ENCODE assay signal across 8 cellular contexts in the genomic region with DNA sequence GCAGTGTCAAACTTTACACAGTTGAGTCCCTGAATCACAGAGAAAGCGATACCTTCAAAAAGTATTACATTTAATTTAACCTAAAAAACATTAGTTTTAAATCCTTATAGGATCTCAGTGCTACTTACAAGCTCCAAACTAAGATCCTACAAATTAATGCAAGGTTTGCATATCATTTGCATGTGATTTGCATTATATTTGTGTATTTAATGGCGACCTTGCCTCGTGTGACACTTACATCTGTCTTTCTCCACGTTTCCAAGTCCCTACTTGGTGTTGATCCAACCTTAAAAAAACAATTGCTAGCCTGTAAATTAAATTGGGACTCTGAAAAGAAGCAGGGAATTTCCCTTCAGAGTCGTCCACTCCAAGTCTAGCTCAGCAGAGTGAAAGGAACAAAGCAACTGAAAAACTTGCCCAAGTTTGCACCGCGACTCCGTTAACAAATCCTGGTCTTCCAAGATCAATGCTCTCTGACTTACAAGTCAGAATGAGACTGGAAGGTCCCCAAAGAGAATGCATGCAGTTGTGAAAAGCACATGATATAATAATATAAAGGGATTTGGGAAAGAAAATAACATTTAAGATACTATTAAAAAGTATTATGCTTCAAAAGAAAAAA. TPM values are rescaled to one million over a fixed set of nuclear protein-coding genes. Genes with fewer than 3 reads are reported as not detected.
DNase-seq lines count a peak whose midpoint lies in the region; ATAC-seq and TF ChIP-seq lines count a peak whose summit lies in the region.

No MANE protein-coding gene starts in this region.

- CTCF ChIA-PET in activated CD8-positive, alpha-beta memory T cell treated with anti-CD3 and anti-CD28 coated beads, Interleukin-2, amount 10 ng/mL, durations not matched to agents 7 days and 5 days (lab: Charles Lee) = interaction anchor here (0.7 to 4.7 kb wide), 13 partner anchors 9 to 209 kb away, joined by 3 to 42 read pairs (median 7); partner anchors contain the start of gene SLC35B1

- H3K9me3 Mint-ChIP-seq in activated CD8-positive, alpha-beta memory T cell treated with anti-CD3 and anti-CD28 coated beads, Interleukin-2, amount 10 ng/mL, durations not matched to agents 7 days and 5 days (ENCODE audit: low read depth) = no peaks in the 10 kb centered on the region

- TF ChIP-seq POLR2A in right lobe of liver (IDR thresholded peaks at IDR 0.05) = no peak

- whole genome bisulfite sequencing in right lobe of liver (ENCODE audit: insufficient coverage, low coverage, low lambda C conversion rate, missing lambda C conversion rate) = 13% methylated on average over 8 of the region's 8 CpGs

- ATAC-seq in activated CD8-positive, alpha-beta memory T cell treated with anti-CD3 and anti-CD28 coated beads, Interleukin-2, amount 10 ng/mL, durations not matched to agents 7 days and 5 days = no peak
- ATAC-seq in right lobe of liver = no peak
- ATAC-seq in thoracic aorta (ENCODE audit: insufficient number of reproducible peaks, low FRiP score, low read depth) = no peak

- TF ChIP-seq CTCF in right lobe of liver (IDR thresholded peaks at IDR 0.05) (no peak), thoracic aorta (IDR thresholded peaks at IDR 0.05) (no peak)

- H3K36me3 Mint-ChIP-seq in activated CD8-positive, alpha-beta memory T cell treated with anti-CD3 and anti-CD28 coated beads, Interleukin-2, amount 10 ng/mL, durations not matched to agents 7 days and 5 days = peaks cover 5% of the 10 kb centered on the region

- H3K36me3 ChIP-seq in adipocyte (ENCODE audit: control insufficient read depth, insufficient read depth, low read length, severe bottlenecking) (no peaks in the 10 kb centered on the region), right lobe of liver (no peaks in the 10 kb centered on the region), thoracic aorta (no peaks in the 10 kb centered on the region)

- H3K27ac ChIP-seq in right lobe of liver = no peak overlapping the region
- peak overlapping the region; percentile 10 to 65 for H3K27ac ChIP-seq in thoracic aorta

- H3K9me3 ChIP-seq in adipocyte (ENCODE audit: control insufficient read depth, low read length) = no peaks in the 10 kb centered on the region
- H3K9me3 ChIP-seq in right lobe of liver = no peaks in the 10 kb centered on the region
- H3K9me3 ChIP-seq in thoracic aorta = no peaks in the 10 kb centered on the region

- intact Hi-C loops in right lobe of liver (cut with DNase I) = no loop called here

- peak overlapping the region; percentile 94 for H3K4me3 Mint-ChIP-seq in activated CD8-positive, alpha-beta memory T cell treated with anti-CD3 and anti-CD28 coated beads, Interleukin-2, amount 10 ng/mL, durations not matched to agents 7 days and 5 days

- H3K27ac Mint-ChIP-seq in activated CD8-positive, alpha-beta memory T cell treated with anti-CD3 and anti-CD28 coated beads, Interleukin-2, amount 10 ng/mL, durations not matched to agents 7 days and 5 days = peak overlapping the region; percentile 71

- DNase-seq in activated CD8-positive, alpha-beta memory T cell treated with anti-CD3 and anti-CD28 coated beads, Interleukin-2, amount 10 ng/mL, durations not matched to agents 7 days and 5 days = no peak
- no peak for DNase-seq in activated CD8-positive, alpha-beta memory T cell treated with anti-CD3 and anti-CD28 coated beads, Interleukin-2, amount 50 U/mL, for 4 hours
- DNase-seq in adipocyte (ENCODE audit: low read depth) (no peak), right lobe of liver (no peak), thoracic aorta (ENCODE audit: low spot score) (no peak), T1000 (lab: John Stamatoyannopoulos, UW) (no peak), cerebellar cortex (ENCODE audit: low spot score) (no peak)
- no peak for DNase-seq in stimulated activated CD4-positive, alpha-beta T cell treated with anti-CD3 and anti-CD28 coated beads, Interleukin-15, amount 100 ng/mL, for 24 hours

- H3K4me3 ChIP-seq in adipocyte (ENCODE audit: low read length) (peak overlapping the region; percentile 84), right lobe of liver (peak overlapping the region; percentile 24 to 69 (median 51)), thoracic aorta (peak overlapping the region; percentile 92)

- H3K27me3 Mint-ChIP-seq in activated CD8-positive, alpha-beta memory T cell treated with anti-CD3 and anti-CD28 coated beads, Interleukin-2, amount 10 ng/mL, durations not matched to agents 7 days and 5 days = peaks cover 26% of the 10 kb centered on the region

- peak overlapping the region; percentile 6 for H3K9ac ChIP-seq in adipocyte (ENCODE audit: low read length)

- H3K27me3 ChIP-seq in adipocyte (replicated peaks; ENCODE audit: control insufficient read depth, insufficient read depth, low read length) (peaks cover 13% of the 10 kb centered on the region), right lobe of liver (no peaks in the 10 kb centered on the region), thoracic aorta (replicated peaks; ENCODE audit: insufficient read depth) (no peaks in the 10 kb centered on the region)

- peaks cover 13% of the 10 kb centered on the region for H3K4me1 ChIP-seq in adipocyte (ENCODE audit: control insufficient read depth, insufficient read depth, low read length)
- H3K4me1 ChIP-seq in right lobe of liver = peaks cover 0 to 9% (median 0%) of the 10 kb centered on the region in 4 donors
- peaks cover 14 to 27% of the 10 kb centered on the region in 2 donors for H3K4me1 ChIP-seq in thoracic aorta (ENCODE audit: control insufficient read depth in 1 of 2, low read depth in 2 of 2)

- H3K4me1 Mint-ChIP-seq in activated CD8-positive, alpha-beta memory T cell treated with anti-CD3 and anti-CD28 coated beads, Interleukin-2, amount 10 ng/mL, durations not matched to agents 7 days and 5 days = peaks cover 40% of the 10 kb centered on the region

RNA-seq across cellular contexts. Expression of gene FAM117A, which starts 0.7 kb away (rescaled TPM):
- total RNA-seq in activated CD8-positive, alpha-beta memory T cell treated with anti-CD3 and anti-CD28 coated beads, Interleukin-2, amount 10 ng/mL, durations not matched to agents 7 days and 5 days = 10 to 100 TPM; 31.6 to 44.9 TPM
- total RNA-seq in right lobe of liver (1 to 10 TPM; 4.4 to 7.3 (median 5.9) TPM), thoracic aorta (10 to 100 TPM; 12.1 to 23.7 TPM)

RNA-seq across cellular contexts. Expression of gene KAT7, which starts 23.8 kb away (rescaled TPM):
- 10 to 100 TPM; 76.9 to 80.6 TPM for total RNA-seq in activated CD8-positive, alpha-beta memory T cell treated with anti-CD3 and anti-CD28 coated beads, Interleukin-2, amount 10 ng/mL, durations not matched to agents 7 days and 5 days
- total RNA-seq in right lobe of liver (10 to 100 TPM; 10.8 to 21.3 (median 15.2) TPM), thoracic aorta (10 to 100 TPM; 38.9 to 51.4 TPM)

RNA-seq across cellular contexts. Expression of gene SLC35B1, which starts 56.9 kb away (rescaled TPM):
- total RNA-seq in activated CD8-positive, alpha-beta memory T cell treated with anti-CD3 and anti-CD28 coated beads, Interleukin-2, amount 10 ng/mL, durations not matched to agents 7 days and 5 days = 10 to 100 TPM; 47.3 to 78.1 TPM
- 10 to 100 TPM; 31.7 to 80.0 (median 56.9) TPM for total RNA-seq in right lobe of liver
- 10 to 100 TPM; 30.9 to 86.6 TPM for total RNA-seq in thoracic aorta

Comparison
In these comparisons a context has a peak if more than half of its experiments do, and no peak if none do; other contexts are left out.
1. H3K27ac ChIP-seq: peak in thoracic aorta (2 of 2); none in right lobe of liver (0 of 3).
2. Peak in every context shown above with its lines, with median percentiles within 50 percentile points of each other: H3K4me3 ChIP-seq.